ENCODE assay signal across 18 cellular contexts in genomic region chr11:33532720-33533119, GRCh38.
DNase-seq lines count a peak whose midpoint lies in the region; ATAC-seq and TF ChIP-seq lines count a peak whose summit lies in the region.
"Had no signal": no experiment of that assay in that cellular context is flagged by ENCODE, and none has a peak within 500 bp of the region (broad histone marks: within the 10 kb centered on the region; RNA-seq: fewer than 3 reads in every experiment).

No MANE protein-coding gene starts in this region.

- no peaks in the 10 kb centered on the region for H3K4me1 Mint-ChIP-seq in stimulated activated effector memory CD8-positive, alpha-beta T cell treated with anti-CD3 and anti-CD28 coated beads, Interleukin-12 subunit alpha, Interleukin-12 subunit beta, amount 100 ng/mL, for 72 hours

- H3K4me1 ChIP-seq in GM23248 (ENCODE audit: insufficient read depth) (peaks cover 42% of the 10 kb centered on the region), SK-N-SH (ENCODE audit: control insufficient read depth in 1 of 2, insufficient read depth in 2 of 2, low read depth in 1 of 2, low read length in 1 of 2) (peaks cover 0 to 21% of the 10 kb centered on the region in 2 experiments; a peak in 1 of 4 replicates)
- H3K4me1 ChIP-seq: BE2C had no signal

- no peaks in the 10 kb centered on the region for H3K9me3 Mint-ChIP-seq in stimulated activated effector memory CD8-positive, alpha-beta T cell treated with anti-CD3 and anti-CD28 coated beads, Interleukin-12 subunit alpha, Interleukin-12 subunit beta, amount 100 ng/mL, for 72 hours

- no peak overlapping the region for H3K4me3 Mint-ChIP-seq in stimulated activated effector memory CD8-positive, alpha-beta T cell treated with anti-CD3 and anti-CD28 coated beads, Interleukin-12 subunit alpha, Interleukin-12 subunit beta, amount 100 ng/mL, for 72 hours
- H3K4me3 Mint-ChIP-seq: CD4-positive, alpha-beta T cell had no signal

- H3K9me2 ChIP-seq in GM23248 (ENCODE audit: insufficient read depth) = no peaks in the 10 kb centered on the region
- H3K9me2 ChIP-seq in SK-N-SH = no peaks in the 10 kb centered on the region
- no peaks in the 10 kb centered on the region for H3K9me2 ChIP-seq in neural cell (ENCODE audit: insufficient read depth, low read length)

- no peak overlapping the region for H3K4me3 ChIP-seq in GM23248
- no peak overlapping the region for H3K4me3 ChIP-seq in SK-N-SH (ENCODE audit: low read depth in 2 of 2, low read length in 1 of 2)
- peak overlapping the region; percentile 0 for H3K4me3 ChIP-seq in neural cell (ENCODE audit: low read length)
- H3K4me3 ChIP-seq: GM12878, SJCRH30 had no signal

- DNase-seq in GM23248 = no peak
- no peak for DNase-seq in SK-N-SH
- DNase-seq in stimulated activated effector memory CD8-positive, alpha-beta T cell treated with anti-CD3 and anti-CD28 coated beads, Interleukin-12 subunit alpha, Interleukin-12 subunit beta, amount 100 ng/mL, for 72 hours (ENCODE audit: low spot score in 2 of 2) = no peak
- no peak for DNase-seq in DMS114 treated with DMSO at 0.1 percent for 48 hours (lab: John Stamatoyannopoulos, UW; ENCODE audit: unreplicated experiment)
- no peak for DNase-seq in AML-193 (lab: John Stamatoyannopoulos, UW)
- no peak for DNase-seq in anterior cingulate cortex (lab: John Stamatoyannopoulos, UW)
- DNase-seq: BE2C; CD4-positive, alpha-beta T cell; EL; KBM-7; NCI-H1105 treated with DMSO at 0.1 percent for 48 hours; NCI-H1694; NCI-H510A treated with DMSO at 0.1 percent for 48 hours; NCI-H774; PC-3; SJCRH30 had no signal

- no peak overlapping the region for H3K27ac Mint-ChIP-seq in stimulated activated effector memory CD8-positive, alpha-beta T cell treated with anti-CD3 and anti-CD28 coated beads, Interleukin-12 subunit alpha, Interleukin-12 subunit beta, amount 100 ng/mL, for 72 hours
- H3K27ac Mint-ChIP-seq: CD4-positive, alpha-beta T cell had no signal

- H3K27me3 ChIP-seq in GM23248 (replicated peaks; ENCODE audit: insufficient read depth) (no peaks in the 10 kb centered on the region), SK-N-SH (ENCODE audit: insufficient read depth) (no peaks in the 10 kb centered on the region), neural cell (ENCODE audit: insufficient read depth, low read depth, low read length) (no peaks in the 10 kb centered on the region)
- H3K27me3 ChIP-seq: BE2C, SJCRH30 had no signal

- H3K79me2 ChIP-seq in GM23248 (ENCODE audit: insufficient read depth) (peaks cover 70% of the 10 kb centered on the region), SK-N-SH (ENCODE audit: insufficient read depth) (peaks cover 78% of the 10 kb centered on the region), neural cell (replicated peaks; ENCODE audit: insufficient read depth, low read length) (no peaks in the 10 kb centered on the region)

- H3K36me3 ChIP-seq in GM23248 (ENCODE audit: low read depth) (no peaks in the 10 kb centered on the region), SK-N-SH (replicated peaks in 1 of 2; ENCODE audit: control insufficient read depth in 1 of 2, insufficient read depth in 2 of 2, low read length in 1 of 2) (peaks cover 0 to 8% of the 10 kb centered on the region in 2 experiments), neural cell (ENCODE audit: insufficient read depth, low read length) (no peaks in the 10 kb centered on the region)
- H3K36me3 ChIP-seq: BE2C, SJCRH30 had no signal

- H3K4me2 ChIP-seq in GM23248 (ENCODE audit: unreplicated experiment) (peak overlapping the region; percentile 29), SK-N-SH (peak overlapping the region; percentile 53), neural cell (ENCODE audit: low read length) (no peak overlapping the region)

- in situ Hi-C loops in GM23248 (cut with MboI) = loop anchor here (10.0 kb wide), 1 partner anchor 158 kb away; the partner anchor contains the start of gene KIAA1549L

- no peaks in the 10 kb centered on the region for H3K36me3 Mint-ChIP-seq in stimulated activated effector memory CD8-positive, alpha-beta T cell treated with anti-CD3 and anti-CD28 coated beads, Interleukin-12 subunit alpha, Interleukin-12 subunit beta, amount 100 ng/mL, for 72 hours

- H3K9me3 ChIP-seq in GM23248 (ENCODE audit: low read depth) (no peaks in the 10 kb centered on the region), SK-N-SH (no peaks in the 10 kb centered on the region), neural cell (ENCODE audit: low read length) (no peaks in the 10 kb centered on the region)
- H3K9me3 ChIP-seq: BE2C, SJCRH30 had no signal

- TF ChIP-seq RAD21 in SK-N-SH (IDR thresholded peaks at IDR 0.05; ENCODE audit: low read length) (no peak), neural cell (conservative IDR thresholded peaks at IDR 0.05) (no peak)

- H3K9ac ChIP-seq in GM23248 (peak overlapping the region; percentile 59), SK-N-SH (peak overlapping the region; percentile 17; the same call in 1 of the 2 replicates), neural cell (ENCODE audit: low read length) (no peak overlapping the region)

- WGBS in GM23248 (ENCODE audit: low coverage in 1 of 2, low lambda C conversion rate in 2 of 2, missing lambda C conversion rate in 2 of 2), 2 experiments = 94 to 95% methylated on average over 2 of the region's 2 CpGs
- WGBS in SK-N-SH (ENCODE audit: low lambda C conversion rate) = 66% methylated on average over 2 of the region's 2 CpGs

- H2AFZ ChIP-seq in GM23248 (no peak overlapping the region), SK-N-SH (ENCODE audit: low read depth) (no peak overlapping the region), neural cell (ENCODE audit: low read depth, low read length) (no peak overlapping the region)

- H3K27ac ChIP-seq in GM23248 (peak overlapping the region; percentile 87), SK-N-SH (ENCODE audit: low read depth in 2 of 2, low read length in 1 of 2) (peak overlapping the region in 1 of 2 experiments; percentile 93; a peak in 2 of 4 replicates), neural cell (ENCODE audit: low read length) (peak overlapping the region; percentile 4)
- H3K27ac ChIP-seq: SJCRH30 had no signal

- no peaks in the 10 kb centered on the region for H4K20me1 ChIP-seq in GM23248 (ENCODE audit: insufficient read depth)
- H4K20me1 ChIP-seq in SK-N-SH (ENCODE audit: insufficient read depth) = peaks cover 7% of the 10 kb centered on the region; the same call in 1 of the 2 replicates
- no peaks in the 10 kb centered on the region for H4K20me1 ChIP-seq in neural cell (ENCODE audit: insufficient read depth)

- CTCF ChIA-PET in SK-N-SH (lab: Yijun Ruan, JAX) = interaction anchor here (0.9 kb wide), 1 partner anchor 65 kb away, joined by 3 read pairs; no protein-coding TSS in a partner anchor

- ATAC-seq in stimulated activated effector memory CD8-positive, alpha-beta T cell treated with anti-CD3 and anti-CD28 coated beads, Interleukin-12 subunit alpha, Interleukin-12 subunit beta, amount 100 ng/mL, for 72 hours = peak; percentile 16
- ATAC-seq: GM12878 had no signal

- peaks cover 55% of the 10 kb centered on the region for H3F3A ChIP-seq in GM23248 (ENCODE audit: insufficient read depth)
- peaks cover 49% of the 10 kb centered on the region for H3F3A ChIP-seq in SK-N-SH (replicated peaks; ENCODE audit: insufficient read depth)
- no peaks in the 10 kb centered on the region for H3F3A ChIP-seq in neural cell (ENCODE audit: insufficient read depth, low read length, poor library complexity, severe bottlenecking)

- TF ChIP-seq CTCF in SK-N-SH (IDR thresholded peaks at IDR 0.05) (no peak), neural cell (IDR thresholded peaks at IDR 0.05; ENCODE audit: poor library complexity, severe bottlenecking) (no peak)

- POLR2A ChIA-PET in SK-N-SH (lab: Yijun Ruan, JAX) = no interaction called here

- TF ChIP-seq EP300 in SK-N-SH (IDR thresholded peaks at IDR 0.05; ENCODE audit: borderline replicate concordance in 1 of 2, low read depth in 1 of 2, low read length in 1 of 2) (no peak), neural cell (conservative IDR thresholded peaks at IDR 0.05; ENCODE audit: poor library complexity, severe bottlenecking) (no peak)

TF ChIP-seq in SK-N-SH, 30 proteins besides CTCF, POLR2A, EP300 and RAD21 (continues in another document):
- no peak for TF ChIP-seq ELF1 (IDR thresholded peaks at IDR 0.05)
- no peak for TF ChIP-seq USF2 (IDR thresholded peaks at IDR 0.05; ENCODE audit: borderline replicate concordance, low read depth, low read length)
- TF ChIP-seq YY1 (IDR thresholded peaks at IDR 0.05; ENCODE audit: low read depth) = no peak

TF ChIP-seq in neural cell, 6 proteins besides CTCF, POLR2A, EP300 and RAD21:
- TF ChIP-seq SMC3 (conservative IDR thresholded peaks at IDR 0.05; ENCODE audit: poor library complexity) = no peak
- no peak for TF ChIP-seq TAF1 (IDR thresholded peaks at IDR 0.05; ENCODE audit: low read depth)
- TF ChIP-seq REST (IDR thresholded peaks at IDR 0.05; ENCODE audit: borderline replicate concordance) = no peak
- TF ChIP-seq MXI1 (conservative IDR thresholded peaks at IDR 0.05; ENCODE audit: poor library complexity, severe bottlenecking) = no peak
- no peak for TF ChIP-seq EZH2 (IDR thresholded peaks at IDR 0.05; ENCODE audit: borderline replicate concordance, insufficient read depth, low read length, poor library complexity, severe bottlenecking)
- TF ChIP-seq POLR2AphosphoS5 (IDR thresholded peaks at IDR 0.05) = no peak
